ENCODE assay signal across 17 cellular contexts in genomic region chrX:129934461-129934860, GRCh38. TPM values are rescaled to one million over a fixed set of nuclear protein-coding genes. Genes with fewer than 3 reads are reported as not detected.
DNase-seq lines count a peak whose midpoint lies in the region; ATAC-seq and TF ChIP-seq lines count a peak whose summit lies in the region.
"Had no signal": no experiment of that assay in that cellular context is flagged by ENCODE, and none has a peak within 500 bp of the region (broad histone marks: within the 10 kb centered on the region; RNA-seq: fewer than 3 reads in every experiment).

No MANE protein-coding gene starts in this region.

- H3K27me3 Mint-ChIP-seq in GM23338 (ENCODE audit: insufficient read depth, low read depth, poor library complexity), result peaks cover 60% of the 10 kb centered on the region

- no peaks in the 10 kb centered on the region for H3K9me3 Mint-ChIP-seq in GM23338

- peak overlapping the region; percentile 33; the same call in 2 of the 3 replicates for H3K4me3 Mint-ChIP-seq in GM23338

- H2AFZ ChIP-seq in GM23338, result no peak overlapping the region

- no peaks in the 10 kb centered on the region for H4K20me1 ChIP-seq in GM23338 (replicated peaks; ENCODE audit: insufficient read depth)

- no peak for ATAC-seq in GM23338

- H3K27ac ChIP-seq in GM23338 (ENCODE audit: low read depth) (no peak overlapping the region), caudate nucleus (ENCODE audit: low read depth, low read length) (peak overlapping the region; percentile 73), layer of hippocampus (ENCODE audit: low read depth, low read length) (peak overlapping the region; percentile 67), substantia nigra (ENCODE audit: low read depth, low read length, poor library complexity, severe bottlenecking) (peak overlapping the region; percentile 75)
- H3K27ac ChIP-seq: HL-60 had no signal

- no peak for DNase-seq in GM23338 (ENCODE audit: low spot score)
- peak in 27 of 61 donors; percentile 0 to 34 (median 7) for DNase-seq in caudate nucleus (lab: John Stamatoyannopoulos, UW)
- DNase-seq in substantia nigra (lab: John Stamatoyannopoulos, UW), result peak in 16 of 49 donors; percentile 1 to 26 (median 8)
- no peak for DNase-seq in cardiac septum (ENCODE audit: low spot score)
- DNase-seq in DMS53 treated with DMSO at 0.1 percent for 48 hours (lab: John Stamatoyannopoulos, UW; ENCODE audit: unreplicated experiment), result no peak
- no peak for DNase-seq in COR-L47 (lab: John Stamatoyannopoulos, UW)
- DNase-seq in NCI-H1417 treated with DMSO at 0.1 percent for 48 hours (lab: John Stamatoyannopoulos, UW), result no peak
- DNase-seq: ACHN; BE2C; KBM-7; NCI-H2227 treated with DMSO at 0.1 percent for 48 hours; NCI-H526; NK-92 treated with Interleukin-12 subunit alpha and Interleukin-12 subunit beta, amount 100 ng/mL, for 24 hours; OCI-M1; RPMI8226 had no signal

- no peaks in the 10 kb centered on the region for H3K9me2 ChIP-seq in GM23338 (ENCODE audit: insufficient read depth)

- H3K4me3 ChIP-seq in GM23338, result no peak overlapping the region

- peaks cover 30% of the 10 kb centered on the region for H3K4me1 Mint-ChIP-seq in GM23338

- 0 out of 2 replicates have a peak overlapping the region, but pooled peaks have one; percentile 57 for H3K4me2 ChIP-seq in GM23338

- no peaks in the 10 kb centered on the region for H3K79me2 ChIP-seq in GM23338 (replicated peaks; ENCODE audit: insufficient read depth)

- intact Hi-C loops in cardiac septum (cut with DNase I), result no loop called here

- H3K27me3 ChIP-seq in GM23338 (ENCODE audit: insufficient read depth) (peaks cover 67% of the 10 kb centered on the region), layer of hippocampus (ENCODE audit: control insufficient read depth, insufficient read depth, low read length) (no peaks in the 10 kb centered on the region)
- H3K27me3 ChIP-seq: BE2C had no signal

- no peaks in the 10 kb centered on the region; the same call in 1 of the 2 replicates for H3K4me1 ChIP-seq in GM23338 (ENCODE audit: insufficient read depth)
- H3K4me1 ChIP-seq: BE2C had no signal

- H3K36me3 ChIP-seq in GM23338 (ENCODE audit: insufficient read depth), result no peaks in the 10 kb centered on the region

- H3K27ac Mint-ChIP-seq in GM23338, result no peak overlapping the region

- H3F3A ChIP-seq in GM23338 (replicated peaks; ENCODE audit: low read depth), result no peaks in the 10 kb centered on the region

- no peaks in the 10 kb centered on the region; the same call in 2 of the 3 replicates for H3K36me3 Mint-ChIP-seq in GM23338 (ENCODE audit: low read depth)

- no peak for TF ChIP-seq CTCF in GM23338 (conservative IDR thresholded peaks at IDR 0.05; ENCODE audit: low read depth in 2 of 2)

TF ChIP-seq in GM23338, 12 proteins besides CTCF, POLR2A, EP300 and RAD21:
- TF ChIP-seq EZH2 (IDR thresholded peaks at IDR 0.05; ENCODE audit: low read depth, unreplicated experiment) (peak; percentile 26), POLR2AphosphoS5 (IDR thresholded peaks at IDR 0.05; ENCODE audit: low read depth) (no peak), CREB1 (CRISPR knock-in tag; IDR thresholded peaks at IDR 0.05; ENCODE audit: low read depth) (no peak), REST (IDR thresholded peaks at IDR 0.05; ENCODE audit: unreplicated experiment) (no peak), ETS1 (IDR thresholded peaks at IDR 0.05) (no peak), STAT1 (IDR thresholded peaks at IDR 0.05; ENCODE audit: unreplicated experiment) (no peak)

RNA-seq across cellular contexts. Expression of gene UTP14A, which starts 28.5 kb away (rescaled TPM):
- 17.8 and 18.5 TPM in 2 replicates for total RNA-seq in GM23338 (2014; rRNA removed; shearing (Covaris generic))
- polyA plus RNA-seq in GM23338 (2016; fragmentation: Nextera tagmentation; extraction: Ambion mirVana), result 14.2 and 14.6 TPM in 2 replicates
- total RNA-seq in cardiac septum, result 8.9 TPM

RNA-seq across cellular contexts. Expression of gene BCORL1, which starts 48.0 kb away (rescaled TPM):
- 2.2 and 2.6 TPM in 2 replicates for total RNA-seq in GM23338 (2014; rRNA removed; shearing (Covaris generic))
- 2.3 and 2.7 TPM in 2 replicates for polyA plus RNA-seq in GM23338 (2016; fragmentation: Nextera tagmentation; extraction: Ambion mirVana)
- total RNA-seq in cardiac septum, result 9.8 TPM
